9 cellular contexts compared by ENCODE assay signal in the genomic region with DNA sequence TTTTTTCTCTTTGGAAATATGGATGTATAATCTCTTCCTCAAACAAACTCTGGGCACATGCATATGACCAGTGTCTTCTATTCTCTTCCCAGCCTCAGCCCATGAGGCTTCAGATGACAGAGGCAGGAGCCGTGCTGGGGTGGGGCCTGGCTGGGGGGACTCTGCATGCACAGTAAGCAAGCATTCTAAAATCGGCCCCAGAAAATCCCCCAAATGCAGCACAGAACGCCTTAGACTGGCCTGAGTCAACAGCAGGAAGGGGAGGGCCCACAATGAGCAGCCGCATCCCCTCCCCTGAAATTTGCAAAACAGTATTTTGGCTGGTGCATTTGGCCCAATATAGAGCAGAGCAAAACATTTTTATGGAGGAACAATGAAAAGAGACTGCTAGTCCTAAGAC. TPM values are rescaled to one million over a fixed set of nuclear protein-coding genes. Genes with fewer than 3 reads are reported as not detected.
DNase-seq lines count a peak whose midpoint lies in the region; ATAC-seq and TF ChIP-seq lines count a peak whose summit lies in the region.
"Had no signal": no experiment of that assay in that cellular context is flagged by ENCODE, and none has a peak within 500 bp of the region (broad histone marks: within the 10 kb centered on the region; RNA-seq: fewer than 3 reads in every experiment).

No MANE protein-coding gene starts in this region.

- H3K36me3 Mint-ChIP-seq in stimulated activated naive CD8-positive, alpha-beta T cell treated with anti-CD3 and anti-CD28 coated beads, Interleukin-15, Interleukin-2, amounts not matched to agents 100 ng/mL and 50 ng/mL, for 24 hours (ENCODE audit: low read depth): peaks cover 30% of the 10 kb centered on the region

- no peak for TF ChIP-seq CTCF in VCaP (conservative IDR thresholded peaks at IDR 0.05)

- H3K27ac Mint-ChIP-seq in stimulated activated naive CD8-positive, alpha-beta T cell treated with anti-CD3 and anti-CD28 coated beads, Interleukin-15, Interleukin-2, amounts not matched to agents 100 ng/mL and 50 ng/mL, for 24 hours: peak overlapping the region; percentile 98

- H3K9me3 Mint-ChIP-seq in stimulated activated naive CD8-positive, alpha-beta T cell treated with anti-CD3 and anti-CD28 coated beads, Interleukin-15, Interleukin-2, amounts not matched to agents 100 ng/mL and 50 ng/mL, for 24 hours: no peaks in the 10 kb centered on the region

- H3K27ac ChIP-seq in VCaP: peak overlapping the region; percentile 46

- peaks cover 99% of the 10 kb centered on the region for H3K4me1 Mint-ChIP-seq in stimulated activated naive CD8-positive, alpha-beta T cell treated with anti-CD3 and anti-CD28 coated beads, Interleukin-15, Interleukin-2, amounts not matched to agents 100 ng/mL and 50 ng/mL, for 24 hours (ENCODE audit: low read depth)

- no peak for DNase-seq in NCI-H1417 treated with DMSO at 0.1 percent for 48 hours (lab: John Stamatoyannopoulos, UW)
- DNase-seq in putamen (ENCODE audit: low spot score): no peak
- no peak for DNase-seq in NCI-H510A (lab: John Stamatoyannopoulos, UW)
- DNase-seq: SIG-M5 had no signal

- ATAC-seq in HG02588 (IDR thresholded peaks at IDR 0.05; ENCODE audit: unreplicated experiment) (peak; percentile 58), esophagus mucosa (peak; percentile 23), GM19324 (IDR thresholded peaks at IDR 0.05; ENCODE audit: low FRiP score, unreplicated experiment) (no peak)

- no peaks in the 10 kb centered on the region for H3K27me3 Mint-ChIP-seq in stimulated activated naive CD8-positive, alpha-beta T cell treated with anti-CD3 and anti-CD28 coated beads, Interleukin-15, Interleukin-2, amounts not matched to agents 100 ng/mL and 50 ng/mL, for 24 hours

- peak overlapping the region; percentile 76 for H3K4me3 Mint-ChIP-seq in stimulated activated naive CD8-positive, alpha-beta T cell treated with anti-CD3 and anti-CD28 coated beads, Interleukin-15, Interleukin-2, amounts not matched to agents 100 ng/mL and 50 ng/mL, for 24 hours

RNA-seq across cellular contexts. Expression of gene ITPKB, which starts 47.8 kb away (rescaled TPM):
- 10.9 TPM for total RNA-seq in esophagus mucosa
